9 cellular contexts compared by ENCODE assay signal in the genomic region with DNA sequence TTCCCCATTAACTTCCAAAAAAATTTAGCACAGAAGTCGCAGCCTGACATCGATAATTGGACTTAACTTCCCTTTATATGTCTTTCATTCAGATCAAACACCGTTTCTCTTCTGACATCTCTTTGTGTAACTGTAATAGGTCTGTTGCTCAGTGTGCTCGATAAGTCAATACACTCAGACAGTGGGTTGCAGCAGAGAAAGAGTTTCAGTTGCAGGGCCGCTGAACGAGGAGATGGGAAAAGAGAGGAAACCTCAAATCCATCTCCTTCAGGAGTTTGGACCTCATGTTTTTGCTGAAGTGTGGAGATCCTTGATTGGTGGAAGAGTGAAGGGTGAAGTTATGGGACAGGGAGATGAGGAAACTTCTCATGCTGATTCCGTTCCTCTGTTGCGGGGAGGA. TPM values are rescaled to one million over a fixed set of nuclear protein-coding genes. Genes with fewer than 3 reads are reported as not detected.
A peak's percentile ranks its signal among the peaks of the same experiment; 100 is the strongest.
DNase-seq lines count a peak whose midpoint lies in the region; ATAC-seq and TF ChIP-seq lines count a peak whose summit lies in the region.
"Had no signal": no experiment of that assay in that cellular context is flagged by ENCODE, and none has a peak within 500 bp of the region (broad histone marks: within the 10 kb centered on the region; RNA-seq: fewer than 3 reads in every experiment).

No MANE protein-coding gene starts in this region.

- H4K20me1 ChIP-seq in MM.1S (ENCODE audit: insufficient read depth, low read length): no peaks in the 10 kb centered on the region
- no peaks in the 10 kb centered on the region for H4K20me1 ChIP-seq in neural cell (ENCODE audit: insufficient read depth)

- no peaks in the 10 kb centered on the region for H3K9me2 ChIP-seq in MM.1S (replicated peaks; ENCODE audit: insufficient read depth, low read length)
- H3K9me2 ChIP-seq in neural cell (ENCODE audit: insufficient read depth, low read length): no peaks in the 10 kb centered on the region

- no peaks in the 10 kb centered on the region for H3K27me3 Mint-ChIP-seq in CD4-positive, CD25-positive, alpha-beta regulatory T cell

- H3F3A ChIP-seq in MM.1S (ENCODE audit: insufficient read depth, low read length) (no peaks in the 10 kb centered on the region; the same call in 1 of the 2 replicates), neural cell (ENCODE audit: insufficient read depth, low read length, poor library complexity, severe bottlenecking) (no peaks in the 10 kb centered on the region)

- no peak for ATAC-seq in CD4-positive, CD25-positive, alpha-beta regulatory T cell (ENCODE audit: low read depth in 2 of 2)

- peak overlapping the region; percentile 95 to 98 (median 98) for H3K4me3 Mint-ChIP-seq in CD4-positive, CD25-positive, alpha-beta regulatory T cell

- 76% methylated on average over 8 of the region's 8 CpGs for WGBS in prostate gland

- no peaks in the 10 kb centered on the region for H3K36me3 Mint-ChIP-seq in CD4-positive, CD25-positive, alpha-beta regulatory T cell

- no peaks in the 10 kb centered on the region for H3K9me3 ChIP-seq in CD4-positive, CD25-positive, alpha-beta regulatory T cell (ENCODE audit: control insufficient read depth in 2 of 2, low read length in 2 of 2)
- no peaks in the 10 kb centered on the region for H3K9me3 ChIP-seq in MM.1S (replicated peaks; ENCODE audit: insufficient read depth, low read length)
- H3K9me3 ChIP-seq in duodenal mucosa (ENCODE audit: control insufficient read depth in 1 of 2, low read length in 2 of 2): no peaks in the 10 kb centered on the region
- no peaks in the 10 kb centered on the region for H3K9me3 ChIP-seq in neural cell (ENCODE audit: low read length)
- no peaks in the 10 kb centered on the region for H3K9me3 ChIP-seq in prostate gland
- H3K9me3 ChIP-seq: adrenal gland had no signal

- TF ChIP-seq RAD21 in neural cell (conservative IDR thresholded peaks at IDR 0.05): no peak

- no peak overlapping the region for H2AFZ ChIP-seq in MM.1S (ENCODE audit: low read length)
- no peak overlapping the region for H2AFZ ChIP-seq in neural cell (ENCODE audit: low read depth, low read length)

- TF ChIP-seq EP300 in neural cell (conservative IDR thresholded peaks at IDR 0.05; ENCODE audit: poor library complexity, severe bottlenecking): no peak

- H3K79me2 ChIP-seq in MM.1S (ENCODE audit: low read length) (peaks cover 37% of the 10 kb centered on the region), neural cell (replicated peaks; ENCODE audit: insufficient read depth, low read length) (peaks cover 21% of the 10 kb centered on the region)

- H3K27ac ChIP-seq in CD4-positive, CD25-positive, alpha-beta regulatory T cell (ENCODE audit: insufficient read depth, low read length, poor library complexity, severe bottlenecking): no peak overlapping the region
- H3K27ac ChIP-seq in MM.1S (ENCODE audit: low read length): no peak overlapping the region
- H3K27ac ChIP-seq in duodenal mucosa (ENCODE audit: low read depth, low read length): no peak overlapping the region
- no peak overlapping the region for H3K27ac ChIP-seq in neural cell (ENCODE audit: low read length)
- no peak overlapping the region for H3K27ac ChIP-seq in prostate gland

- DNase-seq in CD4-positive, CD25-positive, alpha-beta regulatory T cell: no peak
- DNase-seq in MM.1S (no peak), prostate gland (ENCODE audit: low spot score) (no peak), NCI-H146 (lab: John Stamatoyannopoulos, UW) (no peak), ureter (ENCODE audit: low spot score) (no peak), hippocampal formation (lab: John Stamatoyannopoulos, UW) (no peak)

- H3K4me2 ChIP-seq in MM.1S (ENCODE audit: low read depth, low read length) (peak overlapping the region; percentile 74), neural cell (ENCODE audit: low read length) (peak overlapping the region; percentile 89)

- peaks cover 21% of the 10 kb centered on the region for H3K4me1 ChIP-seq in CD4-positive, CD25-positive, alpha-beta regulatory T cell (ENCODE audit: control insufficient read depth, insufficient read depth, low read length, poor library complexity, severe bottlenecking)
- peaks cover 5% of the 10 kb centered on the region; the same call in 1 of the 2 replicates for H3K4me1 ChIP-seq in MM.1S (ENCODE audit: low read length)
- H3K4me1 ChIP-seq in duodenal mucosa (ENCODE audit: control insufficient read depth in 1 of 2, insufficient read depth in 2 of 2, low read length in 2 of 2): peaks cover 19% of the 10 kb centered on the region in 2 donors
- peaks cover 11% of the 10 kb centered on the region for H3K4me1 ChIP-seq in prostate gland (replicated peaks)

- peak overlapping the region; percentile 95 for H3K4me3 ChIP-seq in CD4-positive, CD25-positive, alpha-beta regulatory T cell (ENCODE audit: low read depth, low read length)
- H3K4me3 ChIP-seq in MM.1S (ENCODE audit: low read length) (peak overlapping the region; percentile 95), duodenal mucosa (ENCODE audit: low read depth in 1 of 2, low read length in 2 of 2) (peak overlapping the region; percentile 85 to 92), neural cell (ENCODE audit: low read length) (peak overlapping the region; percentile 98), prostate gland (peak overlapping the region in 1 of 2 donors; percentile 94)

- TF ChIP-seq POLR2A in prostate gland (IDR thresholded peaks at IDR 0.05): no peak

- peak overlapping the region in 2 of 3 donors; percentile 92 to 96 for H3K27ac Mint-ChIP-seq in CD4-positive, CD25-positive, alpha-beta regulatory T cell

- peaks cover 10 to 54% (median 32%) of the 10 kb centered on the region in 4 donors for H3K4me1 Mint-ChIP-seq in CD4-positive, CD25-positive, alpha-beta regulatory T cell

- H3K36me3 ChIP-seq in CD4-positive, CD25-positive, alpha-beta regulatory T cell (ENCODE audit: control insufficient read depth, insufficient read depth, low read length): no peaks in the 10 kb centered on the region
- H3K36me3 ChIP-seq in MM.1S (replicated peaks; ENCODE audit: insufficient read depth, low read length) (no peaks in the 10 kb centered on the region), duodenal mucosa (ENCODE audit: control insufficient read depth in 1 of 2, insufficient read depth in 2 of 2, low read length in 2 of 2) (no peaks in the 10 kb centered on the region), neural cell (ENCODE audit: insufficient read depth, low read length) (no peaks in the 10 kb centered on the region), prostate gland (no peaks in the 10 kb centered on the region)
- H3K36me3 ChIP-seq: adrenal gland had no signal

- peak overlapping the region; percentile 77; the same call in 1 of the 2 replicates for H3K9ac ChIP-seq in MM.1S (ENCODE audit: low read length)
- peak overlapping the region; percentile 77 for H3K9ac ChIP-seq in duodenal mucosa (ENCODE audit: low read depth in 1 of 2, low read length in 2 of 2)
- H3K9ac ChIP-seq in neural cell (ENCODE audit: low read length): peak overlapping the region; percentile 85

- no peaks in the 10 kb centered on the region for H3K9me3 Mint-ChIP-seq in CD4-positive, CD25-positive, alpha-beta regulatory T cell

- TF ChIP-seq CTCF in MM.1S (IDR thresholded peaks at IDR 0.05; ENCODE audit: low read length) (no peak), neural cell (IDR thresholded peaks at IDR 0.05; ENCODE audit: poor library complexity, severe bottlenecking) (no peak), prostate gland (IDR thresholded peaks at IDR 0.05) (no peak)

- intact Hi-C loops in prostate gland (cut with DNase I): no loop called here

- no peaks in the 10 kb centered on the region for H3K27me3 ChIP-seq in CD4-positive, CD25-positive, alpha-beta regulatory T cell (ENCODE audit: control insufficient read depth, insufficient read depth, low read length)
- peaks cover 9% of the 10 kb centered on the region; the same call in 1 of the 2 replicates for H3K27me3 ChIP-seq in MM.1S (replicated peaks; ENCODE audit: insufficient read depth, low read length)
- no peaks in the 10 kb centered on the region for H3K27me3 ChIP-seq in duodenal mucosa (ENCODE audit: control insufficient read depth in 1 of 2, insufficient read depth in 2 of 2, low read length in 2 of 2)
- no peaks in the 10 kb centered on the region for H3K27me3 ChIP-seq in neural cell (ENCODE audit: insufficient read depth, low read depth, low read length)
- no peaks in the 10 kb centered on the region for H3K27me3 ChIP-seq in prostate gland (replicated peaks; ENCODE audit: insufficient read depth)
- H3K27me3 ChIP-seq: adrenal gland had no signal

TF ChIP-seq in neural cell, 6 proteins besides CTCF, POLR2A, EP300 and RAD21 (continues in another document):
- no peak for TF ChIP-seq TAF1 (IDR thresholded peaks at IDR 0.05; ENCODE audit: low read depth)
- TF ChIP-seq EZH2 (IDR thresholded peaks at IDR 0.05; ENCODE audit: borderline replicate concordance, insufficient read depth, low read length, poor library complexity, severe bottlenecking): no peak
- TF ChIP-seq POLR2AphosphoS5 (IDR thresholded peaks at IDR 0.05): no peak

RNA-seq across cellular contexts. Expression of a gene that starts 1.1 kb away (rescaled TPM):
- 25.1 TPM for total RNA-seq in CD4-positive, CD25-positive, alpha-beta regulatory T cell
- 10 to 100 TPM; 75.3 to 96.4 (median 76.6) TPM for polyA plus RNA-seq in CD4-positive, CD25-positive, alpha-beta regulatory T cell
- polyA plus RNA-seq in neural cell: 38.1 and 49.7 TPM in 2 replicates
- polyA minus RNA-seq in neural cell: 38.2 and 39.4 TPM in 2 replicates
- total RNA-seq in prostate gland (10 to 100 TPM; 32.3 to 43.2 TPM), ureter (38.7 TPM)

RNA-seq across cellular contexts. Expression of a gene that starts 32.8 kb away (rescaled TPM):
- total RNA-seq in CD4-positive, CD25-positive, alpha-beta regulatory T cell: not detected
- not detected for polyA plus RNA-seq in CD4-positive, CD25-positive, alpha-beta regulatory T cell
- 4.5 and 6.5 TPM in 2 replicates for polyA plus RNA-seq in neural cell
- polyA minus RNA-seq in neural cell: 11.9 and 18.7 TPM in 2 replicates
- under 1 TPM; 0.14 to 0.28 TPM for total RNA-seq in prostate gland
- total RNA-seq in ureter: 0.75 TPM
